Comparison of ENCODE assay signal across 11 cellular contexts in genomic region chr14:30608533-30609006, GRCh38. TPM values are rescaled to one million over a fixed set of nuclear protein-coding genes. Genes with fewer than 3 reads are reported as not detected.
DNase-seq lines count a peak whose midpoint lies in the region; ATAC-seq and TF ChIP-seq lines count a peak whose summit lies in the region.
"Had no signal": no experiment of that assay in that cellular context is flagged by ENCODE, and none has a peak within 500 bp of the region (broad histone marks: within the 10 kb centered on the region; RNA-seq: fewer than 3 reads in every experiment).

No MANE protein-coding gene starts in this region.

- peaks cover 49% of the 10 kb centered on the region; the same call in 1 of the 2 replicates for H3K36me3 ChIP-seq in PC-3 (ENCODE audit: low read depth, low read length)
- H3K36me3 ChIP-seq in trophoblast cell (ENCODE audit: control insufficient read depth in 1 of 2, insufficient read depth in 2 of 2, low read length in 2 of 2) = peaks cover 6 to 12% of the 10 kb centered on the region in 2 experiments
- H3K36me3 ChIP-seq in MM.1S (replicated peaks; ENCODE audit: insufficient read depth, low read length) = no peaks in the 10 kb centered on the region
- no peaks in the 10 kb centered on the region for H3K36me3 ChIP-seq in aorta (ENCODE audit: control insufficient read depth in 1 of 2, insufficient read depth in 2 of 2, low read length in 1 of 2)

- H3K27me3 ChIP-seq in PC-3 (ENCODE audit: low read length) (no peaks in the 10 kb centered on the region), trophoblast cell (ENCODE audit: insufficient read depth, low read length) (no peaks in the 10 kb centered on the region), MM.1S (replicated peaks; ENCODE audit: insufficient read depth, low read length) (no peaks in the 10 kb centered on the region), aorta (ENCODE audit: control insufficient read depth in 1 of 2, insufficient read depth in 2 of 2, low read length in 1 of 2) (no peaks in the 10 kb centered on the region)

- DNase-seq in GM04504 (ENCODE audit: low read depth) (peak; percentile 15), PC-3 (peak; percentile 51), epithelial cell of esophagus (ENCODE audit: low read depth) (peak; percentile 65), trophoblast cell (peak; percentile 6 to 20), MM.1S (no peak), aorta (no peak), NCI-H510A (lab: John Stamatoyannopoulos, UW) (no peak)
- DNase-seq: activated CD8-positive, alpha-beta memory T cell treated with anti-CD3 and anti-CD28 coated beads, Interleukin-2, amount 10 ng/mL, durations not matched to agents 7 days and 5 days; NCI-H1417 treated with DMSO at 0.1 percent for 48 hours had no signal

- peak; percentile 45; the same call in 1 of the 2 replicates for TF ChIP-seq CTCF in PC-3 (conservative IDR thresholded peaks at IDR 0.05; ENCODE audit: low read depth, low read length)
- peak; percentile 36 for TF ChIP-seq CTCF in epithelial cell of esophagus (IDR thresholded peaks at IDR 0.05; ENCODE audit: insufficient read depth, low read depth, low read length, missing control alignments)
- TF ChIP-seq CTCF in MM.1S (IDR thresholded peaks at IDR 0.05; ENCODE audit: low read length) = no peak

- ATAC-seq in PC-3 (peak; percentile 66), aorta (ENCODE audit: low FRiP score) (no peak), GM18867 (IDR thresholded peaks at IDR 0.05; ENCODE audit: unreplicated experiment) (no peak)
- ATAC-seq: activated CD8-positive, alpha-beta memory T cell treated with anti-CD3 and anti-CD28 coated beads, Interleukin-2, amount 10 ng/mL, durations not matched to agents 7 days and 5 days; left lobe of liver had no signal

- no peak overlapping the region for H4K91ac ChIP-seq in trophoblast cell (ENCODE audit: low read depth, low read length)

- WGBS in trophoblast cell (ENCODE audit: extremely low coverage, insufficient coverage, insufficient read length) = no CpG with 5 or more reads among the region's 5 CpGs
- 75 to 77% methylated on average over 5 of the region's 5 CpGs for WGBS in aorta, 2 donors

- H3K23ac ChIP-seq in trophoblast cell (ENCODE audit: low read length) = no peak overlapping the region

- no peak overlapping the region for H2BK5ac ChIP-seq in trophoblast cell (ENCODE audit: low read depth, low read length, poor library complexity)

- H3F3A ChIP-seq in PC-3 (ENCODE audit: low read length, unreplicated experiment) (peaks cover 13% of the 10 kb centered on the region), MM.1S (ENCODE audit: insufficient read depth, low read length) (no peaks in the 10 kb centered on the region)

- H3K4me3 ChIP-seq in PC-3 (ENCODE audit: low read length) (no peak overlapping the region), epithelial cell of esophagus (ENCODE audit: low read length) (no peak overlapping the region), trophoblast cell (ENCODE audit: low read depth, low read length) (no peak overlapping the region), MM.1S (ENCODE audit: low read length) (no peak overlapping the region), aorta (ENCODE audit: low read length in 2 of 2) (no peak overlapping the region)

- H3K79me2 ChIP-seq in PC-3 (ENCODE audit: low read length) = no peaks in the 10 kb centered on the region
- no peaks in the 10 kb centered on the region for H3K79me2 ChIP-seq in trophoblast cell (ENCODE audit: control insufficient read depth, insufficient read depth, low read length, poor library complexity)
- H3K79me2 ChIP-seq in MM.1S (ENCODE audit: low read length) = no peaks in the 10 kb centered on the region

- CTCF ChIA-PET in PC-3 (lab: Charles Lee) = no interaction called here

- BruUV-seq in PC-3 (replicated peaks; lab: Mats Ljungman, UMichigan) = no TSS peak

- no peaks in the 10 kb centered on the region for H3K79me1 ChIP-seq in trophoblast cell (ENCODE audit: low read length)

- 0 out of 2 replicates have a peak overlapping the region, but pooled peaks have one; percentile 5 for H3K27ac ChIP-seq in PC-3 (ENCODE audit: low read length)
- H3K27ac ChIP-seq in trophoblast cell (ENCODE audit: low read depth, low read length) = no peak overlapping the region
- no peak overlapping the region for H3K27ac ChIP-seq in MM.1S (ENCODE audit: low read length)
- no peak overlapping the region for H3K27ac ChIP-seq in aorta (ENCODE audit: low read depth in 1 of 2, low read length in 2 of 2)

- no peak overlapping the region for H3K4ac ChIP-seq in trophoblast cell (ENCODE audit: low read depth, low read length)

- no peak overlapping the region for H2BK12ac ChIP-seq in trophoblast cell (ENCODE audit: low read length)

- H4K20me1 ChIP-seq in PC-3 (ENCODE audit: low read length) (0 out of 2 replicates have a peak, but pooled peaks cover 15% of the 10 kb centered on the region), MM.1S (ENCODE audit: insufficient read depth, low read length) (no peaks in the 10 kb centered on the region)

- no peak overlapping the region for H3K18ac ChIP-seq in trophoblast cell (ENCODE audit: low read length)

- no peak overlapping the region for H2BK120ac ChIP-seq in trophoblast cell (ENCODE audit: insufficient read depth, low read length, poor library complexity)

- no peak overlapping the region for H2AK5ac ChIP-seq in trophoblast cell (ENCODE audit: low read length)

- intact Hi-C loops in PC-3 (cut with micrococcal nuclease) = loop anchor here (2.0 kb wide), 1 partner anchor 34 kb away; no protein-coding TSS in a partner anchor
- intact Hi-C loops in aorta (cut with DNase I) = no loop called here

- no peak overlapping the region for H2AFZ ChIP-seq in PC-3 (ENCODE audit: low read length)
- H2AFZ ChIP-seq in trophoblast cell (ENCODE audit: insufficient read depth, low read length, poor library complexity) = no peak overlapping the region
- H2AFZ ChIP-seq in MM.1S (ENCODE audit: low read length) = no peak overlapping the region

- H3K9me3 ChIP-seq in PC-3 (ENCODE audit: low read length) = no peaks in the 10 kb centered on the region
- no peaks in the 10 kb centered on the region for H3K9me3 ChIP-seq in trophoblast cell (ENCODE audit: insufficient read depth, low read depth, low read length)
- H3K9me3 ChIP-seq in MM.1S (replicated peaks; ENCODE audit: insufficient read depth, low read length) = no peaks in the 10 kb centered on the region
- no peaks in the 10 kb centered on the region for H3K9me3 ChIP-seq in aorta (ENCODE audit: control insufficient read depth, low read length)

- H3K9me2 ChIP-seq in PC-3 (replicated peaks; ENCODE audit: low read length) (no peaks in the 10 kb centered on the region), MM.1S (replicated peaks; ENCODE audit: insufficient read depth, low read length) (no peaks in the 10 kb centered on the region)

- H4K8ac ChIP-seq in trophoblast cell (ENCODE audit: low read depth, low read length) = no peak overlapping the region

- H4K12ac ChIP-seq in trophoblast cell (ENCODE audit: low read depth, low read length) = no peak overlapping the region

- POLR2A ChIA-PET in PC-3 (lab: Charles Lee; ENCODE audit: unreplicated experiment) = interaction anchor here (0.6 kb wide), 1 partner anchor 1066 kb away, joined by 10 read pairs; no protein-coding TSS in a partner anchor

- H3K9ac ChIP-seq in PC-3 (ENCODE audit: low read length) (no peak overlapping the region), trophoblast cell (ENCODE audit: low read length) (no peak overlapping the region), MM.1S (ENCODE audit: low read length) (no peak overlapping the region)

- H3K14ac ChIP-seq in trophoblast cell (ENCODE audit: low read length) = no peak overlapping the region

- H3K4me1 ChIP-seq in PC-3 (ENCODE audit: insufficient read depth, low read length) (peaks cover 27% of the 10 kb centered on the region), trophoblast cell (ENCODE audit: control insufficient read depth in 1 of 2, insufficient read depth in 2 of 2, low read length in 2 of 2) (no peaks in the 10 kb centered on the region), MM.1S (ENCODE audit: low read length) (no peaks in the 10 kb centered on the region), aorta (ENCODE audit: control insufficient read depth in 1 of 2, insufficient read depth in 2 of 2, low read length in 2 of 2) (no peaks in the 10 kb centered on the region)

- H3K4me2 ChIP-seq in PC-3 (ENCODE audit: low read length) (no peak overlapping the region), trophoblast cell (ENCODE audit: low read length) (no peak overlapping the region), MM.1S (ENCODE audit: low read depth, low read length) (no peak overlapping the region)

RNA-seq across cellular contexts. Expression of gene SCFD1, which starts 13.5 kb away (rescaled TPM):
- total RNA-seq in PC-3 (2014; rRNA removed) (53.0 and 72.3 TPM in 2 replicates), aorta (10 to 100 TPM; 76.6 to 97.3 TPM)
- polyA plus RNA-seq in trophoblast cell (2013) = 99.7 and 102 TPM in 2 replicates
- 10 to 100 TPM; 45.6 to 56.5 TPM for polyA plus RNA-seq in aorta

RNA-seq across cellular contexts. Expression of gene G2E3, which starts 49.6 kb away (rescaled TPM):
- total RNA-seq in PC-3 (2014; rRNA removed) (27.8 and 32.8 TPM in 2 replicates), aorta (10 to 100 TPM; 15.9 to 18.3 TPM)
- polyA plus RNA-seq in trophoblast cell (2013) = 18.0 and 21.1 TPM in 2 replicates
- polyA plus RNA-seq in aorta = 1 to 10 TPM; 4.0 to 7.4 TPM

Comparison
In these comparisons a context has a peak if more than half of its experiments do, and no peak if none do; other contexts are left out.
1. DNase-seq: peak in GM04504 (single experiment), PC-3 (single experiment), epithelial cell of esophagus (single experiment) and trophoblast cell (2 of 2); none in MM.1S (single experiment), aorta (0 of 2) and NCI-H510A (single experiment).